18 cellular contexts compared by ENCODE assay signal in genomic region chr4:55365347-55365728, GRCh38. TPM values are rescaled to one million over a fixed set of nuclear protein-coding genes. Genes with fewer than 3 reads are reported as not detected.
DNase-seq lines count a peak whose midpoint lies in the region; ATAC-seq, FAIRE-seq and TF ChIP-seq lines count a peak whose summit lies in the region.
"Had no signal": no experiment of that assay in that cellular context is flagged by ENCODE, and none has a peak within 500 bp of the region (broad histone marks: within the 10 kb centered on the region; RNA-seq: fewer than 3 reads in every experiment).

No MANE protein-coding gene starts in this region.

- dilution Hi-C loops in endothelial cell of umbilical vein (cut with MboI; ENCODE audit: extremely low pct_ligation_motif_present, low sequenced_read_pairs) = no loop called here

- no peak overlapping the region for H2AFZ ChIP-seq in GM23338
- H2AFZ ChIP-seq in endothelial cell of umbilical vein (ENCODE audit: low read depth, low read length) = no peak overlapping the region

- H3K27me3 ChIP-seq in GM23338 (ENCODE audit: insufficient read depth) (no peaks in the 10 kb centered on the region), endothelial cell of umbilical vein (ENCODE audit: control insufficient read depth in 2 of 2, insufficient read depth in 2 of 2, low read length in 2 of 2) (no peaks in the 10 kb centered on the region)
- H3K27me3 ChIP-seq: Peyer's patch had no signal

- H3K9me3 ChIP-seq in endothelial cell of umbilical vein (replicated peaks; ENCODE audit: control insufficient read depth, insufficient read depth, low read length) = no peaks in the 10 kb centered on the region
- H3K9me3 ChIP-seq: HAP-1, Peyer's patch had no signal

- CTCF ChIA-PET in WTC11 (lab: Charles Lee) (interaction anchor here (1.6 kb wide), 1 partner anchor 19 kb away, joined by 9 read pairs; the partner anchor contains the start of gene SRD5A3), endothelial cell of umbilical vein (lab: Charles Lee) (interaction anchor here (1.7 to 3.3 kb wide), 2 partner anchors 19 to 20 kb away, joined by 3 to 9 read pairs; partner anchors contain the start of gene SRD5A3)

- peaks cover 8% of the 10 kb centered on the region for H3K27me3 Mint-ChIP-seq in GM23338 (ENCODE audit: insufficient read depth, low read depth, poor library complexity)
- H3K27me3 Mint-ChIP-seq in WTC11 (ENCODE audit: low read depth) = no peaks in the 10 kb centered on the region
- H3K27me3 Mint-ChIP-seq in osteocyte (ENCODE audit: unreplicated experiment) = no peaks in the 10 kb centered on the region

- no TSS peak for BruUV-seq in endothelial cell of umbilical vein (replicated peaks; lab: Mats Ljungman, UMichigan)

- DNase-seq in GM23338 (ENCODE audit: low spot score) = no peak
- no peak for DNase-seq in WTC11 (ENCODE audit: low spot score)
- no peak for DNase-seq in endothelial cell of umbilical vein (ENCODE audit: low read depth, low spot score)
- DNase-seq in osteocyte (ENCODE audit: extremely low spot score, unreplicated experiment) = peak; percentile 68
- DNase-seq in cerebellar nuclear complex (lab: John Stamatoyannopoulos, UW) = no peak
- DNase-seq in GDM1 (lab: John Stamatoyannopoulos, UW) = no peak
- DNase-seq: COR-L47, NCI-H187, NCI-H226, NCI-H524 treated with DMSO at 0.1 percent for 48 hours, Peyer's patch, SHP77 had no signal

- H3K36me3 ChIP-seq in GM23338 (ENCODE audit: insufficient read depth) (0 out of 2 replicates have a peak, but pooled peaks cover 3% of the 10 kb centered on the region), endothelial cell of umbilical vein (ENCODE audit: control insufficient read depth in 2 of 2, extremely low read depth in 1 of 2, insufficient read depth in 2 of 2, low read length in 2 of 2) (no peaks in the 10 kb centered on the region)
- H3K36me3 ChIP-seq: Peyer's patch had no signal

- H3K4me3 Mint-ChIP-seq in GM23338 (no peak overlapping the region; the same call in 2 of the 3 replicates), WTC11 (no peak overlapping the region), osteocyte (ENCODE audit: unreplicated experiment) (no peak overlapping the region)

- H3K4me1 Mint-ChIP-seq in GM23338 (peaks cover 39% of the 10 kb centered on the region), WTC11 (peaks cover 38% of the 10 kb centered on the region), osteocyte (ENCODE audit: unreplicated experiment) (peaks cover 19% of the 10 kb centered on the region)

- H3K4me2 ChIP-seq in GM23338 (peak overlapping the region; percentile 62), endothelial cell of umbilical vein (ENCODE audit: insufficient read depth, low read length) (no peak overlapping the region)

- H3K9me2 ChIP-seq in GM23338 (ENCODE audit: insufficient read depth) = no peaks in the 10 kb centered on the region

- H3K27ac ChIP-seq in GM23338 (ENCODE audit: low read depth) (0 out of 2 replicates have a peak overlapping the region, but pooled peaks have one; percentile 22), endothelial cell of umbilical vein (ENCODE audit: insufficient read depth, low read depth, low read length) (peak overlapping the region; percentile 84)
- H3K27ac ChIP-seq: C4-2B, HL-60, Peyer's patch had no signal

- H3K9ac ChIP-seq in endothelial cell of umbilical vein (replicated peaks; ENCODE audit: extremely low read depth, insufficient read depth, low read length) = no peak overlapping the region

- H4K20me1 ChIP-seq in GM23338 (replicated peaks; ENCODE audit: insufficient read depth) = no peaks in the 10 kb centered on the region
- H4K20me1 ChIP-seq in endothelial cell of umbilical vein (replicated peaks; ENCODE audit: control insufficient read depth, extremely low read depth, insufficient read depth, low read length) = no peaks in the 10 kb centered on the region

- H3K36me3 Mint-ChIP-seq in GM23338 (ENCODE audit: low read depth) = peaks cover 64% of the 10 kb centered on the region
- H3K36me3 Mint-ChIP-seq in WTC11 = peaks cover 27% of the 10 kb centered on the region
- H3K36me3 Mint-ChIP-seq in osteocyte (ENCODE audit: unreplicated experiment) = peaks cover 15% of the 10 kb centered on the region

- H3K9me1 ChIP-seq in endothelial cell of umbilical vein (replicated peaks; ENCODE audit: control insufficient read depth, extremely low read depth, insufficient read depth, low read length) = no peaks in the 10 kb centered on the region

- H3K79me2 ChIP-seq in GM23338 (replicated peaks; ENCODE audit: insufficient read depth) = no peaks in the 10 kb centered on the region
- no peaks in the 10 kb centered on the region for H3K79me2 ChIP-seq in endothelial cell of umbilical vein (ENCODE audit: control insufficient read depth, insufficient read depth, low read length)

- ATAC-seq in GM23338 = no peak
- ATAC-seq in WTC11 = no peak
- ATAC-seq in HG02759 (IDR thresholded peaks at IDR 0.05; ENCODE audit: unreplicated experiment) = no peak

- H3F3A ChIP-seq in GM23338 (replicated peaks; ENCODE audit: low read depth) = peaks cover 10% of the 10 kb centered on the region; the same call in 1 of the 2 replicates

- intact Hi-C loops in endothelial cell of umbilical vein (cut with micrococcal nuclease) = no loop called here

- TF ChIP-seq CTCF in GM23338 (conservative IDR thresholded peaks at IDR 0.05; ENCODE audit: low read depth in 2 of 2) (no peak), WTC11 (IDR thresholded peaks at IDR 0.05) (no peak), endothelial cell of umbilical vein (IDR thresholded peaks at IDR 0.05; ENCODE audit: extremely low read depth in 1 of 2, insufficient read depth in 1 of 2, low read depth in 1 of 2, low read length in 2 of 2) (no peak), osteocyte (IDR thresholded peaks at IDR 0.05) (no peak)

- POLR2A ChIA-PET in WTC11 (lab: Charles Lee) = no interaction called here
- POLR2A ChIA-PET in endothelial cell of umbilical vein (lab: Charles Lee) = no interaction called here

- H3K27ac Mint-ChIP-seq in GM23338 (no peak overlapping the region), WTC11 (peak overlapping the region; percentile 67), osteocyte (ENCODE audit: unreplicated experiment) (no peak overlapping the region)

- H3K4me3 ChIP-seq in GM23338 (no peak overlapping the region), endothelial cell of umbilical vein (replicated peaks in 1 of 3; ENCODE audit: insufficient read depth in 1 of 3, low read depth in 1 of 3, low read length in 3 of 3) (no peak overlapping the region)
- H3K4me3 ChIP-seq: HAP-1, Peyer's patch had no signal

- H3K9me3 Mint-ChIP-seq in GM23338 (no peaks in the 10 kb centered on the region), WTC11 (no peaks in the 10 kb centered on the region), osteocyte (ENCODE audit: unreplicated experiment) (no peaks in the 10 kb centered on the region)

- H3K4me1 ChIP-seq in GM23338 (ENCODE audit: insufficient read depth) (peaks cover 34% of the 10 kb centered on the region), endothelial cell of umbilical vein (ENCODE audit: control insufficient read depth, extremely low read depth, insufficient read depth, low read length) (peaks cover 10% of the 10 kb centered on the region)
- H3K4me1 ChIP-seq: Peyer's patch had no signal

- FAIRE-seq in endothelial cell of umbilical vein (lab: Jason Lieb, UNC) = peak; percentile 40
- FAIRE-seq: GM12892, HTR-8/SVneo had no signal

- no peak for TF ChIP-seq POLR2A in endothelial cell of umbilical vein (IDR thresholded peaks at IDR 0.05; ENCODE audit: low read depth, low read length)

TF ChIP-seq in WTC11, 78 proteins besides CTCF, POLR2A, EP300 and RAD21 (continues in another document):
- TF ChIP-seq CDX4 (CRISPR knock-in tag; IDR thresholded peaks at IDR 0.05; ENCODE audit: borderline replicate concordance) = no peak

TF ChIP-seq in endothelial cell of umbilical vein, 7 proteins besides CTCF, POLR2A, EP300 and RAD21 (continues in another document):
- TF ChIP-seq GATA2 (IDR thresholded peaks at IDR 0.05; ENCODE audit: insufficient read depth, insufficient read length, low read depth, low read length) = no peak
- no peak for TF ChIP-seq JUN (IDR thresholded peaks at IDR 0.05; ENCODE audit: borderline replicate concordance, insufficient read depth, insufficient read length, low read depth)
- no peak for TF ChIP-seq MYC (IDR thresholded peaks at IDR 0.05; ENCODE audit: low read depth, low read length)
- TF ChIP-seq MAX (IDR thresholded peaks at IDR 0.05; ENCODE audit: insufficient read depth, insufficient read length) = no peak
- no peak for TF ChIP-seq EZH2 (IDR thresholded peaks at IDR 0.05; ENCODE audit: borderline replicate concordance, low read depth, low read length, severe bottlenecking)

RNA-seq across cellular contexts. Expression of gene SRD5A3, which starts 19.3 kb away (rescaled TPM):
- 23.0 and 34.4 TPM in 2 replicates for total RNA-seq in GM23338 (2014; rRNA removed; shearing (Covaris generic))
- polyA plus RNA-seq in GM23338 (2016; fragmentation: Nextera tagmentation; extraction: Ambion mirVana) (48.7 and 49.9 TPM in 2 replicates), endothelial cell of umbilical vein (23.6 and 29.0 TPM in 2 replicates)
- total RNA-seq in WTC11 (2021) (24.0 to 27.2 TPM (median 26.5 TPM) in 3 replicates), endothelial cell of umbilical vein (24.3 and 30.4 TPM in 2 replicates), osteocyte (19.8 and 23.1 TPM in 2 replicates)
- polyA plus RNA-seq in endothelial cell of umbilical vein (2011; cell fraction: cytosol; rRNA removed) = 19.4 and 22.3 TPM in 2 replicates
- 8.9 and 9.2 TPM in 2 replicates for polyA plus RNA-seq in endothelial cell of umbilical vein (2011; cell fraction: nucleus; rRNA removed)
- 17.0 and 23.7 TPM in 2 replicates for polyA plus RNA-seq in endothelial cell of umbilical vein (2012)
- polyA minus RNA-seq in endothelial cell of umbilical vein = 36.5 and 44.5 TPM in 2 replicates
- 16.2 TPM for polyA minus RNA-seq in endothelial cell of umbilical vein (2011; cell fraction: cytosol; rRNA and poly(A)+ RNA removed)
- polyA minus RNA-seq in endothelial cell of umbilical vein (2011; cell fraction: nucleus; rRNA and poly(A)+ RNA removed) = 4.1 and 4.4 TPM in 2 replicates

RNA-seq across cellular contexts. Expression of gene TMEM165, which starts 30.4 kb away (rescaled TPM):
- total RNA-seq in GM23338 (2014; rRNA removed; shearing (Covaris generic)) = 170 and 171 TPM in 2 replicates
- polyA plus RNA-seq in GM23338 (2016; fragmentation: Nextera tagmentation; extraction: Ambion mirVana) (120 and 125 TPM in 2 replicates), endothelial cell of umbilical vein (144 and 188 TPM in 2 replicates)
- total RNA-seq in WTC11 (2021) (78.0 to 88.6 TPM (median 80.0 TPM) in 3 replicates), endothelial cell of umbilical vein (159 and 177 TPM in 2 replicates), osteocyte (95.5 and 102 TPM in 2 replicates)
- polyA plus RNA-seq in endothelial cell of umbilical vein (2011; cell fraction: cytosol; rRNA removed) = 71.6 and 82.9 TPM in 2 replicates
- polyA plus RNA-seq in endothelial cell of umbilical vein (2011; cell fraction: nucleus; rRNA removed) = 224 and 301 TPM in 2 replicates
- polyA plus RNA-seq in endothelial cell of umbilical vein (2012) = 67.9 and 96.6 TPM in 2 replicates
- 376 and 416 TPM in 2 replicates for polyA minus RNA-seq in endothelial cell of umbilical vein
- polyA minus RNA-seq in endothelial cell of umbilical vein (2011; cell fraction: cytosol; rRNA and poly(A)+ RNA removed) = 58.4 TPM
- polyA minus RNA-seq in endothelial cell of umbilical vein (2011; cell fraction: nucleus; rRNA and poly(A)+ RNA removed) = 216 and 313 TPM in 2 replicates
